ENCODE assay signal across 24 cellular contexts in the genomic region with DNA sequence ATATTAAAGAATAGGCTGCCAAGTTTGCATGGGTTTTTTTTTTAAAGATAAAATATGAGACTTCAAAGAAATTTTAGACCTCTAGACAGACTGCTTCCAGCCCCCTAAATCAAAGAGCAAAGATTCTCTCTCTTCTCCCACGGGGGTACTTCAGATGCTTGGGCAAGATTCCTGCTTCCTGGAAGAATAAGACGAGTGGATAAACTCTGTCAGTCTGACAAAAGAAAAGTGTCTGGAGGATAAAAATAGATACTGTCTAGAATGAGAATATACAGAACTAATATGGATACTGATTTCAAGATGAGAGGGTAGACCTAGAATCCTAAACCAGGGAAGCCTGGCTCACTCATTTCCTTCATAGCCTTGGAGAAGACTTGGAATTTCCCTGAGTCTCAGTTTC.
A peak's percentile ranks its signal among the peaks of the same experiment; 100 is the strongest.
DNase-seq lines count a peak whose midpoint lies in the region; ATAC-seq and TF ChIP-seq lines count a peak whose summit lies in the region.
"Had no signal": no experiment of that assay in that cellular context is flagged by ENCODE, and none has a peak within 500 bp of the region (broad histone marks: within the 10 kb centered on the region; RNA-seq: fewer than 3 reads in every experiment).

No MANE protein-coding gene starts in this region.

- DNase-seq in NCI-H2171 treated with DMSO at 0.1 percent for 48 hours (lab: John Stamatoyannopoulos, UW) = peak; percentile 12
- no peak for DNase-seq in NCI-H2171 (lab: John Stamatoyannopoulos, UW)
- DNase-seq in esophagus squamous epithelium (lab: John Stamatoyannopoulos, UW) = no peak
- DNase-seq in sigmoid colon = no peak
- no peak for DNase-seq in vagina (ENCODE audit: extremely low spot score in 2 of 2)
- no peak for DNase-seq in amniotic stem cell (lab: John Stamatoyannopoulos, UW)
- DNase-seq in effector memory CD4-positive, alpha-beta T cell = no peak
- DNase-seq: 8988T; activated CD4-positive, alpha-beta T cell treated with anti-CD3 and anti-CD28 coated beads for 36 hours; AML-193; body of pancreas; CD8-positive, alpha-beta memory T cell; DMS79 treated with DMSO at 0.1 percent for 48 hours; head of caudate nucleus; KBM-7; left cardiac atrium; NCI-H1694; NCI-H774; SHP77; stimulated activated CD4-positive, alpha-beta T cell treated with anti-CD3 and anti-CD28 coated beads, Interleukin-2, amount 100 ng/mL, for 24 hours had no signal

- no peak for TF ChIP-seq EP300 in sigmoid colon (IDR thresholded peaks at IDR 0.05)

- H3K36me3 ChIP-seq in esophagus squamous epithelium (no peaks in the 10 kb centered on the region), sigmoid colon (no peaks in the 10 kb centered on the region), vagina (no peaks in the 10 kb centered on the region)
- H3K36me3 ChIP-seq in effector memory CD4-positive, alpha-beta T cell (ENCODE audit: control insufficient read depth, insufficient read depth, low read length) = no peaks in the 10 kb centered on the region

- no peak for ATAC-seq in HG03196 (IDR thresholded peaks at IDR 0.05; ENCODE audit: unreplicated experiment)
- ATAC-seq: activated naive CD4-positive, alpha-beta T cell treated with anti-CD3 and anti-CD28 coated beads, Interleukin-2, amount 50 U/mL, for 72 hours; body of pancreas; natural killer cell treated with Interleukin-12 subunit alpha and Interleukin-12 subunit beta and Interleukin-15 and Interleukin-18, amount 100 ng/mL, for 72 hours had no signal

- intact Hi-C loops in esophagus squamous epithelium (cut with DNase I) (no loop called here), sigmoid colon (cut with DNase I) (no loop called here), vagina (cut with DNase I) (loop anchor here (10.0 kb wide), 1 partner anchor 433 kb away; a partner anchor contains a TSS)

- peak overlapping the region in 3 of 4 donors; percentile 56 to 87 (median 86) for H3K27ac ChIP-seq in esophagus squamous epithelium
- H3K27ac ChIP-seq in sigmoid colon = peak overlapping the region in 3 of 4 donors; percentile 24 to 40 (median 40)
- H3K27ac ChIP-seq in vagina = peak overlapping the region; percentile 65
- H3K27ac ChIP-seq in effector memory CD4-positive, alpha-beta T cell (ENCODE audit: insufficient read depth, low read length, poor library complexity, severe bottlenecking) = no peak overlapping the region
- H3K27ac ChIP-seq: parathyroid adenoma had no signal

- TF ChIP-seq CTCF in esophagus squamous epithelium (IDR thresholded peaks at IDR 0.05) (no peak), sigmoid colon (IDR thresholded peaks at IDR 0.05) (no peak), vagina (IDR thresholded peaks at IDR 0.05) (no peak)

- H3K4me1 ChIP-seq in esophagus squamous epithelium (peaks cover 0 to 51% (median 30%) of the 10 kb centered on the region in 3 donors), sigmoid colon (peaks cover 0 to 20% (median 14%) of the 10 kb centered on the region in 4 donors), vagina (peaks cover 54% of the 10 kb centered on the region)
- H3K4me1 ChIP-seq in effector memory CD4-positive, alpha-beta T cell (ENCODE audit: control insufficient read depth, insufficient read depth, low read length, poor library complexity, severe bottlenecking) = no peaks in the 10 kb centered on the region
- H3K4me1 ChIP-seq: body of pancreas, parathyroid adenoma had no signal

- H3K9me3 ChIP-seq in esophagus squamous epithelium = no peaks in the 10 kb centered on the region
- no peaks in the 10 kb centered on the region for H3K9me3 ChIP-seq in sigmoid colon
- no peaks in the 10 kb centered on the region for H3K9me3 ChIP-seq in vagina
- no peaks in the 10 kb centered on the region for H3K9me3 ChIP-seq in effector memory CD4-positive, alpha-beta T cell (ENCODE audit: control insufficient read depth, low read length)
- H3K9me3 ChIP-seq: body of pancreas had no signal

- WGBS in esophagus squamous epithelium, 2 donors = 30 to 44% methylated on average over 2 of the region's 2 CpGs
- WGBS in sigmoid colon, 2 donors = 55 to 61% methylated on average over 2 of the region's 2 CpGs

- TF ChIP-seq POLR2A in esophagus squamous epithelium (IDR thresholded peaks at IDR 0.05) (no peak), sigmoid colon (IDR thresholded peaks at IDR 0.05) (no peak), vagina (IDR thresholded peaks at IDR 0.05) (no peak)

- H3K4me3 ChIP-seq in esophagus squamous epithelium (no peak overlapping the region), sigmoid colon (no peak overlapping the region), vagina (no peak overlapping the region)
- no peak overlapping the region for H3K4me3 ChIP-seq in effector memory CD4-positive, alpha-beta T cell (ENCODE audit: insufficient read depth, low read depth, low read length, poor library complexity, severe bottlenecking)
- H3K4me3 ChIP-seq: body of pancreas had no signal

- H3K27me3 ChIP-seq in esophagus squamous epithelium (no peaks in the 10 kb centered on the region), sigmoid colon (no peaks in the 10 kb centered on the region), vagina (no peaks in the 10 kb centered on the region)
- H3K27me3 ChIP-seq in effector memory CD4-positive, alpha-beta T cell (replicated peaks; ENCODE audit: control insufficient read depth, insufficient read depth, low read length, poor library complexity, severe bottlenecking) = no peaks in the 10 kb centered on the region
- H3K27me3 ChIP-seq: body of pancreas had no signal
